In the genomic region with DNA sequence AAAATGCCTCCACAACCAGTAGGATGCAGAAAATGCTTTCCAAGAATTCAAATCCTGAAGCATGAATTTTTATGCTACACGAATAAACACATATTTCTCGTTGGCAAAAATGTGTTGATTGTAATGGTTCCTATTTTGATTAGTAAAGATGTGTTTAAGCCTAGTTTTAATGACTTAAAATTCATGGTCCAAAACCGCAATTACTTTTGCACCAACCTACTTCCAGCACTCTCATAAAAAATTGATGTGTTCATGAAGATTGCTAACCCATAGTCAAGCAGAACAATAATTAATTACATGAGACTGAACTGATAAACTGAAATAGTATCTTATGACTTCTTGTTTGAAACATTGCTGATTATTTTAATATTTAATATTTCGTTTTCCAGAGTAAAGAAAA, we compare ENCODE assay signal across 33 cellular contexts.
"Had no signal": no experiment of that assay in that cellular context is flagged by ENCODE, and none has a peak within 500 bp of the region (broad histone marks: within the 10 kb centered on the region; RNA-seq: fewer than 3 reads in every experiment).

No MANE protein-coding gene starts in this region.

- DNase-seq: activated effector memory CD4-positive, alpha-beta T cell treated with anti-CD3 and anti-CD28 coated beads, Interleukin-2, amount 50 U/mL, for 16 hours; activated effector memory CD4-positive, alpha-beta T cell treated with Interleukin-2 at 50 U/mL for 16 hours; activated gamma-delta T cell; activated gamma-delta T cell treated with Interleukin-2 at 50 U/mL for 16 hours; activated naive CD4-positive, alpha-beta T cell; activated naive CD4-positive, alpha-beta T cell treated with anti-CD3 and anti-CD28 coated beads for 36 hours; activated naive CD4-positive, alpha-beta T cell treated with anti-CD3 and anti-CD28 coated beads, Interleukin-2, amount 10 ng/mL, durations not matched to agents 7 days and 5 days; activated naive CD4-positive, alpha-beta T cell treated with anti-CD3 and anti-CD28 coated beads, Interleukin-2, amount 50 U/mL, for 16 hours; activated naive CD4-positive, alpha-beta T cell treated with Interleukin-2 at 50 U/mL for 16 hours; activated naive CD8-positive, alpha-beta T cell treated with anti-CD3 and anti-CD28 coated beads for 36 hours; activated naive CD8-positive, alpha-beta T cell treated with anti-CD3 and anti-CD28 coated beads, Interleukin-2, amount 10 ng/mL, durations not matched to agents 7 days and 5 days; activated naive CD8-positive, alpha-beta T cell treated with anti-CD3 and anti-CD28 coated beads, Interleukin-2, amount 50 U/mL, for 24 hours; activated T-cell treated with anti-CD3 and anti-CD28 coated beads, Interleukin-2, amount 50 U/mL, for 24 hours; activated T-cell treated with anti-CD3 and anti-CD28 coated beads, Interleukin-2, amount 50 U/mL, for 4 hours; activated T-cell treated with anti-CD3 and anti-CD28 coated beads, Interleukin-2, amount 50 U/mL, for 48 hours; activated T-cell treated with anti-CD3 and anti-CD28 coated beads, Interleukin-2, amount 50 U/mL, for 72 hours; adrenal gland; amniotic stem cell; amygdala; anterior cingulate cortex; aorta; body of pancreas; brain microvascular endothelial cell; caudate nucleus; central memory CD4-positive, alpha-beta T cell; cerebellar nuclear complex had no signal

- ATAC-seq: activated naive CD4-positive, alpha-beta T cell treated with anti-CD3 and anti-CD28 coated beads, Interleukin-2, amount 50 U/mL, for 72 hours; activated naive CD8-positive, alpha-beta T cell treated with anti-CD3 and anti-CD28 coated beads, Interleukin-2, amount 50 U/mL, for 24 hours; activated T-cell treated with anti-CD3 and anti-CD28 coated beads, Interleukin-2, amount 50 U/mL, for 4 hours; activated T-cell treated with anti-CD3 and anti-CD28 coated beads, Interleukin-2, amount 50 U/mL, for 72 hours; activated T-helper 17 cell treated with anti-CD3 and anti-CD28 coated beads, Interleukin-2, amount 50 U/mL, for 72 hours; body of pancreas had no signal

- H3K27me3 ChIP-seq: adrenal gland, ascending aorta, body of pancreas, brain microvascular endothelial cell, breast epithelium, cardiac muscle cell had no signal

- FAIRE-seq: astrocyte, bronchial epithelial cell had no signal

- H3K4me1 ChIP-seq: adrenal gland, ascending aorta, body of pancreas, breast epithelium had no signal

- H3K36me3 ChIP-seq: adrenal gland, ascending aorta, brain microvascular endothelial cell, breast epithelium, cardiac muscle cell had no signal

- H3K4me3 ChIP-seq: adrenal gland, ascending aorta, body of pancreas, breast epithelium, cardiac muscle cell had no signal

- H3K27ac ChIP-seq: adrenal gland, ascending aorta, body of pancreas, brain microvascular endothelial cell, breast epithelium, cardiac muscle cell had no signal

- H3K9me3 ChIP-seq: adrenal gland, ascending aorta, body of pancreas, breast epithelium had no signal
